35 cellular contexts compared by ENCODE assay signal in the genomic region with DNA sequence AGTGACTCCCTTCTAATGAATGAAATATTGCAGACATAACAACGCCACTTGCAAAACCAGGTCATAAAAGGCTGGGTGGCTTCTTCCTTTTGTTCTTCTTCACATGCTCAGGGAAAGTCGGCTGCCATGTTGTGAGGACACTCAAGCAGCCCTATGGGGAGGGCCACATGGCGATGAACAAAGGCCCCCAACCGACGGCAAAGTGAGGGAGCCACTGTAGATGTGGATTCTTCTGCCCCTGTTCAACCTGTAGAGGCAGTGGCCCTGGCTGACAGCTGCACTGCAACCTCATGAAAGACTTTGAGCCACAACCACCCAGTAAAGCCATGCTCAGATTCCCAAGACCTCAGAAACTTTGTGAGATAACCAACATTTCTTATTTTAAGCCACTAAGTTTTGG.
"Had no signal": no experiment of that assay in that cellular context is flagged by ENCODE, and none has a peak within 500 bp of the region (broad histone marks: within the 10 kb centered on the region; RNA-seq: fewer than 3 reads in every experiment).

No MANE protein-coding gene starts in this region.

- ATAC-seq: activated CD8-positive, alpha-beta memory T cell treated with anti-CD3 and anti-CD28 coated beads, Interleukin-2, amount 10 ng/mL, durations not matched to agents 7 days and 5 days; body of pancreas; PC-3 had no signal

- H3K4me1 ChIP-seq: body of pancreas, breast epithelium, Peyer's patch had no signal

- H3K4me3 ChIP-seq: body of pancreas, breast epithelium, Peyer's patch had no signal

- FAIRE-seq: astrocyte had no signal

- DNase-seq: activated CD4-positive, alpha-beta memory T cell treated with anti-CD3 and anti-CD28 coated beads, Interleukin-2, amount 10 ng/mL, durations not matched to agents 7 days and 5 days; activated CD4-positive, alpha-beta T cell treated with anti-CD3 and anti-CD28 coated beads for 1 hour; activated CD4-positive, alpha-beta T cell treated with anti-CD3 and anti-CD28 coated beads for 48 hours; activated CD4-positive, CD25-positive, alpha-beta regulatory T cell; activated CD8-positive, alpha-beta memory T cell treated with anti-CD3 and anti-CD28 coated beads for 24 hours; activated CD8-positive, alpha-beta memory T cell treated with anti-CD3 and anti-CD28 coated beads, Interleukin-2, amount 10 ng/mL, durations not matched to agents 7 days and 5 days; activated CD8-positive, alpha-beta memory T cell treated with anti-CD3 and anti-CD28 coated beads, Interleukin-2, amount 50 U/mL, for 48 hours; activated gamma-delta T cell; activated naive CD4-positive, alpha-beta T cell treated with Interleukin-2 at 50 U/mL for 16 hours; activated naive CD8-positive, alpha-beta T cell treated with anti-CD3 and anti-CD28 coated beads, Interleukin-2, amount 10 ng/mL, durations not matched to agents 7 days and 5 days; activated T-cell treated with anti-CD3 and anti-CD28 coated beads, Interleukin-2, amount 50 U/mL, for 48 hours; amygdala; body of pancreas; Karpas-422; KBM-7; NCI-H1048; NCI-H1105 treated with DMSO at 0.1 percent for 48 hours; NCI-H1436; NCI-H1694; NCI-H1930; NCI-H2081 treated with DMSO at 0.1 percent for 48 hours; NCI-H510A; NCI-H526; NCI-H748 treated with DMSO at 0.1 percent for 48 hours; NK-92 treated with Interleukin-12 subunit alpha and Interleukin-12 subunit beta, amount 100 ng/mL, for 24 hours; PC-3; Right ventricle myocardium superior; RPMI8226; SW 1271; T-helper 2 cell; T-helper 9 cell had no signal

- H3K9me3 ChIP-seq: breast epithelium had no signal

- H3K27me3 ChIP-seq: body of pancreas, breast epithelium, Peyer's patch had no signal

- H3K36me3 ChIP-seq: breast epithelium, Peyer's patch had no signal

- H3K27ac ChIP-seq: body of pancreas, breast epithelium, Peyer's patch, VCaP had no signal
